Comparison of ENCODE assay signal across 1 cellular context in genomic region chr16:30930160-30930571, GRCh38.
A peak's percentile ranks its signal among the peaks of the same experiment; 100 is the strongest.
TF ChIP-seq lines count a peak whose summit lies in the region.

No MANE protein-coding gene starts in this region.

TF ChIP-seq in K562, 482 proteins besides CTCF, POLR2A, EP300 and RAD21:
- TF ChIP-seq POLR2G (IDR thresholded peaks at IDR 0.05; ENCODE audit: low read depth, low read length) (peak; percentile 57), MCM5 (IDR thresholded peaks at IDR 0.05; ENCODE audit: low read depth) (no peak), E2F3 (CRISPR knock-in tag; IDR thresholded peaks at IDR 0.05) (no peak), NR0B1 (IDR thresholded peaks at IDR 0.05; ENCODE audit: partially characterized antibody) (no peak)
